Comparison of ENCODE assay signal across 26 cellular contexts in genomic region chr5:144951001-144951400, GRCh38.
"Had no signal": no experiment of that assay in that cellular context is flagged by ENCODE, and none has a peak within 500 bp of the region (broad histone marks: within the 10 kb centered on the region; RNA-seq: fewer than 3 reads in every experiment).

No MANE protein-coding gene starts in this region.

- H3K4me3 ChIP-seq: heart right ventricle, ovary, sigmoid colon, testis, transverse colon had no signal

- DNase-seq: activated CD4-positive, alpha-beta memory T cell treated with anti-CD3 and anti-CD28 coated beads, Interleukin-2, amount 10 ng/mL, durations not matched to agents 7 days and 5 days; activated CD4-positive, alpha-beta T cell treated with anti-CD3 and anti-CD28 coated beads, Interleukin-2, amount 10 ng/mL, durations not matched to agents 7 days and 5 days; activated CD4-positive, CD25-positive, alpha-beta regulatory T cell treated with anti-CD3 and anti-CD28 coated beads, Interleukin-2, amount 50 U/mL, for 72 hours; activated CD8-positive, alpha-beta memory T cell treated with anti-CD3 and anti-CD28 coated beads, Interleukin-2, amount 50 U/mL, for 48 hours; activated gamma-delta T cell; activated naive CD4-positive, alpha-beta T cell treated with anti-CD3 and anti-CD28 coated beads, Interleukin-2, amount 10 ng/mL, durations not matched to agents 7 days and 5 days; activated naive CD8-positive, alpha-beta T cell treated with anti-CD3 and anti-CD28 coated beads, Interleukin-2, amount 10 ng/mL, durations not matched to agents 7 days and 5 days; activated T-cell treated with anti-CD3 and anti-CD28 coated beads, Interleukin-2, amount 50 U/mL, for 24 hours; amniotic stem cell; caudate nucleus; cortex of kidney; effector memory CD8-positive, alpha-beta T cell; foreskin fibroblast; heart right ventricle; left cardiac atrium; mammary epithelial cell; naive thymus-derived CD4-positive, alpha-beta T cell; ovary; retina; sigmoid colon; stimulated activated CD4-positive, alpha-beta T cell treated with anti-CD3 and anti-CD28 coated beads, Interleukin-15, amount 100 ng/mL, for 24 hours; stimulated activated CD4-positive, alpha-beta T cell treated with anti-CD3 and anti-CD28 coated beads, Interleukin-2, amount 100 ng/mL, for 24 hours; stimulated activated naive CD4-positive, alpha-beta T cell; T-helper 9 cell; testis; transverse colon had no signal

- H3K4me1 ChIP-seq: heart right ventricle, sigmoid colon, testis, transverse colon had no signal

- H3K9me3 ChIP-seq: heart right ventricle, ovary, sigmoid colon, testis, transverse colon had no signal

- ATAC-seq: effector memory CD8-positive, alpha-beta T cell; heart right ventricle; left cardiac atrium; naive thymus-derived CD4-positive, alpha-beta T cell had no signal

- H3K36me3 ChIP-seq: heart right ventricle, ovary, sigmoid colon, transverse colon had no signal

- H3K27me3 ChIP-seq: ovary, sigmoid colon, testis, transverse colon had no signal

- H3K27ac ChIP-seq: heart right ventricle, ovary, sigmoid colon, testis, transverse colon had no signal
